In the genomic region with DNA sequence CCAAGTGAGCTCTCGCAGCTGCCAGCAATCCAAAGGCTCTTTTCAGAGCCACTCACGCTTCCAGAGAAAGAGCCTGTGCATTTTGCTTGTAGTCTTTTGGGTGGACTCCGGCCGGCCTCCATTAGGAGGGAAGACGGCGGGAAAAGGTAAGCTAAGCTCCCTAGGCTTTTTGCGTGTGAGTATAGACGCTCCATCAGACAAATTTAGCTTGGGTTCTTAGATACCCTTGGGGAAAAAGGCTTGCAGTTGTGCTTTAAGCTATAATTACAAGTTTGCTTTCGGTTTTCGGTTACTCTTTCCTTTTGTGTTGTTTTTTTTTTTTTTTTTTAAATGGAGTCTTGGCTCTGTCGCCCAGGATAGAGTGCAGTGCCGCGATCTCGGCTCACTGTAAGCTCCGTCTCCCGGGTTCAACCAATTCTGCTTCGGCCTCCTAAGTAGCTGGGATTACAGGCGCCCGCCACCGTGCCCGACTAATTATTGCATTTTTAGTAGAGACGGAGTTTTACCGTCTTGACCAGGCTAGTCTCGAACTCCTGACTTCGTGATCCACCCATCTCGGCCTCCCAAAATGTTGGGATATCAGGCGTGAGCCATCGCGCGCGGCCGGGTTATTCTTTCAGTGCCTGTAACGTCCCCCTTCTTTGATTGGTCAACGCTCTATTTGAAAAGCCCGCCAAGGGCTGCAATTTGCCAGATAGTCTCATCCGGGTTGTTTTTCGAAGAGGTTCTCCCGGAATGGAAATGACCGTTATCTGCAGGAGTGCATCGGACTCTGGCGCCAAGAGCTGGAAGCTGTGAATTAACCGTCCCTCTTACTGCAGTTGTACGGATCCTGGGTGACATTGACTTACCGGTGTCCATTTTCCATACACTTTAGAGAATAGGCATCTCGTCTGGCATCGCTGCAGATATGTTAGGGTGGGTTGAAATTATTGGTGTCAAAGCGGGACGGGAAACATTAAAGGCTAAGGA, we compare ENCODE assay signal across 8 cellular contexts. TPM values are rescaled to one million over a fixed set of nuclear protein-coding genes. Genes with fewer than 3 reads are reported as not detected.
DNase-seq lines count a peak whose midpoint lies in the region; ATAC-seq and TF ChIP-seq lines count a peak whose summit lies in the region.

No MANE protein-coding gene starts in this region.

- H3K27me3 Mint-ChIP-seq in progenitor cell of endocrine pancreas: no peaks in the 10 kb centered on the region

- DNase-seq in NCI-H1436 (lab: John Stamatoyannopoulos, UW): peak; percentile 91
- peak; percentile 60 for DNase-seq in T follicular helper cell (ENCODE audit: low read depth)
- peak; percentile 58 to 94 for DNase-seq in ascending aorta (ENCODE audit: low spot score in 2 of 2)
- peak; percentile 82 for DNase-seq in left ventricle myocardium superior
- peak; percentile 68 for DNase-seq in progenitor cell of endocrine pancreas (ENCODE audit: low spot score, unreplicated experiment)
- peak; percentile 90 to 92 for DNase-seq in aorta

- ATAC-seq in left ventricle myocardium superior: peak; percentile 90
- peak; percentile 93 for ATAC-seq in aorta (ENCODE audit: low FRiP score)
- no peak for ATAC-seq in GM19035 (IDR thresholded peaks at IDR 0.05; ENCODE audit: unreplicated experiment)

- H3K27ac Mint-ChIP-seq in progenitor cell of endocrine pancreas: no peak overlapping the region

- WGBS in aorta, 2 donors: 1% methylated on average over 48 of the region's 48 CpGs

- H3K4me3 ChIP-seq in GM08714 (ENCODE audit: low read length): peak overlapping the region; percentile 92
- peak overlapping the region; percentile 61 to 88 for H3K4me3 ChIP-seq in ascending aorta
- H3K4me3 ChIP-seq in aorta (ENCODE audit: low read length in 2 of 2): peak overlapping the region; percentile 89 to 98

- H3K9me3 ChIP-seq in ascending aorta: no peaks in the 10 kb centered on the region
- no peaks in the 10 kb centered on the region for H3K9me3 ChIP-seq in aorta (ENCODE audit: control insufficient read depth, low read length)

- peak overlapping the region; percentile 78 to 91 for H3K27ac ChIP-seq in ascending aorta
- H3K27ac ChIP-seq in aorta (ENCODE audit: low read depth in 1 of 2, low read length in 2 of 2): no peak overlapping the region

- intact Hi-C loops in ascending aorta (cut with DNase I): loop anchor here (1.0 to 10.0 kb wide), 9 partner anchors 21 to 971 kb away; a partner anchor contains a TSS
- intact Hi-C loops in left ventricle myocardium superior (cut with micrococcal nuclease): no loop called here
- intact Hi-C loops in aorta (cut with DNase I): loop anchor here in 1 of 2 donors (2.0 to 10.0 kb wide), 3 partner anchors 55 to 1091 kb away; a partner anchor contains a TSS

- no peaks in the 10 kb centered on the region for H3K27me3 ChIP-seq in ascending aorta
- peaks cover 0 to 6% of the 10 kb centered on the region in 2 donors for H3K27me3 ChIP-seq in aorta (ENCODE audit: control insufficient read depth in 1 of 2, insufficient read depth in 2 of 2, low read length in 1 of 2)

- H3K36me3 ChIP-seq in ascending aorta: no peaks in the 10 kb centered on the region
- H3K36me3 ChIP-seq in aorta (ENCODE audit: control insufficient read depth in 1 of 2, insufficient read depth in 2 of 2, low read length in 1 of 2): no peaks in the 10 kb centered on the region

- H3K36me3 Mint-ChIP-seq in progenitor cell of endocrine pancreas (ENCODE audit: insufficient read depth): no peaks in the 10 kb centered on the region

- H3K9me3 Mint-ChIP-seq in progenitor cell of endocrine pancreas (ENCODE audit: low read depth): no peaks in the 10 kb centered on the region

- TF ChIP-seq CTCF in ascending aorta (IDR thresholded peaks at IDR 0.05) (no peak), progenitor cell of endocrine pancreas (IDR thresholded peaks at IDR 0.05; ENCODE audit: unreplicated experiment) (no peak)

- H3K4me1 ChIP-seq in ascending aorta (peaks cover 0 to 10% of the 10 kb centered on the region in 2 donors), aorta (ENCODE audit: control insufficient read depth in 1 of 2, insufficient read depth in 2 of 2, low read length in 2 of 2) (no peaks in the 10 kb centered on the region)

- no peak overlapping the region for H3K4me3 Mint-ChIP-seq in progenitor cell of endocrine pancreas (ENCODE audit: low read depth)

- H3K4me1 Mint-ChIP-seq in progenitor cell of endocrine pancreas (ENCODE audit: low read depth): peaks cover 26% of the 10 kb centered on the region

RNA-seq across cellular contexts. Expression of a gene that starts 18.1 kb away (rescaled TPM):
- total RNA-seq in ascending aorta (not detected), left ventricle myocardium superior (not detected), progenitor cell of endocrine pancreas (not detected in 2 replicates), aorta (not detected)
- polyA plus RNA-seq in aorta: not detected

Comparison
In these comparisons a context has a peak if more than half of its experiments do, and no peak if none do; other contexts are left out.
1. H3K27ac ChIP-seq: peak in ascending aorta (2 of 2); none in aorta (0 of 2).
2. Peak in every context shown above with its lines, with median percentiles within 50 percentile points of each other: H3K4me3 ChIP-seq and DNase-seq.